ENCODE assay signal across 9 cellular contexts in the genomic region with DNA sequence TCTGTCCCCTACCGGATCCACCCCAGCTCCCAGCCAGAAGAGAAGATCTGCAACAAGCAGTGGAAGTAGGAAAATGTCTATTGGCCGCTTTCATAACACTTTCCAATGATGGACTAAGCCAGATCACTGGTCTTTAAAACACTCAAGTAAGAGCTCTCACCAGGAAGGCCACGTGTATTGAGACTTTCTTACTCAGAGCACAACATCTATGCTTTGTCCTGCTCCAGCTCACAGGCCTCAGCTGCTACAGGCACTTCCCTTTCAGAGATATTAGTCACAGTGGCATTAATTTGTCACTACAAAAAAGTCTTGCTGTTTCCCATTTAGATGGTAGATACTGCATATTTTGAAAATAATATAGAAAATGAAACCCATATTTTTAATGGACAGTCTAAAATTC.
DNase-seq lines count a peak whose midpoint lies in the region; ATAC-seq and TF ChIP-seq lines count a peak whose summit lies in the region.
"Had no signal": no experiment of that assay in that cellular context is flagged by ENCODE, and none has a peak within 500 bp of the region (broad histone marks: within the 10 kb centered on the region; RNA-seq: fewer than 3 reads in every experiment).

No MANE protein-coding gene starts in this region.

- DNase-seq in left kidney (ENCODE audit: low read depth, low spot score) (peak; percentile 18), SIG-M5 treated with dmso at 0.1 percent for 504 hours (lab: John Stamatoyannopoulos, UW; ENCODE audit: unreplicated experiment) (no peak), colonic mucosa (no peak), endothelial cell (ENCODE audit: low spot score) (no peak)
- no peak for DNase-seq in stimulated activated naive CD4-positive, alpha-beta T cell (lab: John Stamatoyannopoulos, UW)
- DNase-seq: NCI-H2029 treated with DMSO at 0.1 percent for 48 hours had no signal

- intact Hi-C loops in colonic mucosa (cut with DNase I), result no loop called here

- H3K4me3 ChIP-seq in colonic mucosa, result no peak overlapping the region

- no peaks in the 10 kb centered on the region for H3K27me3 Mint-ChIP-seq in endothelial cell (ENCODE audit: unreplicated experiment)

- H3K27ac ChIP-seq in colonic mucosa, result no peak overlapping the region

- H3K4me1 Mint-ChIP-seq in endothelial cell (ENCODE audit: unreplicated experiment), result no peaks in the 10 kb centered on the region

- TF ChIP-seq CTCF in colonic mucosa (IDR thresholded peaks at IDR 0.05), result no peak
- TF ChIP-seq CTCF in endothelial cell (IDR thresholded peaks at IDR 0.05; ENCODE audit: unreplicated experiment), result no peak

- H3K9me3 Mint-ChIP-seq in endothelial cell (ENCODE audit: unreplicated experiment), result no peaks in the 10 kb centered on the region

- no peaks in the 10 kb centered on the region for H3K27me3 ChIP-seq in colonic mucosa

- ATAC-seq in GM18519 (IDR thresholded peaks at IDR 0.05; ENCODE audit: low FRiP score, unreplicated experiment), result peak; percentile 84
- ATAC-seq in GM21737 (IDR thresholded peaks at IDR 0.05; ENCODE audit: unreplicated experiment), result peak; percentile 90
- peak; percentile 93 for ATAC-seq in HG03565 (IDR thresholded peaks at IDR 0.05; ENCODE audit: unreplicated experiment)

- no peaks in the 10 kb centered on the region for H3K4me1 ChIP-seq in colonic mucosa

- no peaks in the 10 kb centered on the region for H3K36me3 ChIP-seq in colonic mucosa

- no peak overlapping the region for H3K9ac ChIP-seq in colonic mucosa (ENCODE audit: low read depth in 2 of 2, low read length in 2 of 2)

- H3K27ac Mint-ChIP-seq in endothelial cell (ENCODE audit: unreplicated experiment), result no peak overlapping the region

- no peaks in the 10 kb centered on the region for H3K9me3 ChIP-seq in colonic mucosa

- H3K36me3 Mint-ChIP-seq in endothelial cell (ENCODE audit: low read depth, unreplicated experiment), result peaks cover 18% of the 10 kb centered on the region

- H3K4me3 Mint-ChIP-seq in endothelial cell (ENCODE audit: unreplicated experiment), result no peak overlapping the region
